Comparison of ENCODE assay signal across 8 cellular contexts in the genomic region with DNA sequence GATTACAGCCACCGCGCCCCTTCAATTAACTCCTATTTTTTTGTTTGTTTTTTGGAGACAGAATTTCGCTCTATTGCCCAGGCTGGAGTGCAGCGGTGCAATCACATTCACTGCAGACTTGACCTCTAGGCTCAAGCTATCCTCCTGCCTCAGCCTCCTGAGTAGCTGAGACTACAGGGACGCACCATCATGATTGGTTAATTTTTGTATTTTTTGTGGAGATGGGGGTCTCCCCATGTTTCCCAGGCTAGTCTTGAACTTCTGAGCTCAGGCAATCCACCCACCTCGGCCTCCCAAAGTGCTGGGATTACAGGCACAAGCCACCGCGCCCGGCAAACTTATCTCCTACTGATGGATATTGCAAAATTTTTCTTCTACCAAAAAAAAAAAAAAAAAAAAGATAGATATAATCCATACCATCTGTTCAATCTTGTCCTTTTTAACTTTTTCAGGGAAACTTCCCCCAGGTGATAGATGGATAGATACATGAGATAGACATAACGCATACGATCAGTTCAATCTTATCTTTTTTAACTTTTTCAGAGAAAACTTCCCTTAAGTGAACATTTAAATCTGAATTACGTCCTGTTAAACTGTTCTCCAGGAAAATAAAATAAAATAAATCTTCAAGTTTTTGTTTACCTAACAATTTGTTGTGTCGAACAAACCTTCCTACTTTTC. TPM values are rescaled to one million over a fixed set of nuclear protein-coding genes. Genes with fewer than 3 reads are reported as not detected.
DNase-seq lines count a peak whose midpoint lies in the region; ATAC-seq and TF ChIP-seq lines count a peak whose summit lies in the region.

No MANE protein-coding gene starts in this region.

- no peak for DNase-seq in DND-41
- DNase-seq in SJCRH30 = no peak
- no peak for DNase-seq in esophagus squamous epithelium (lab: John Stamatoyannopoulos, UW)
- DNase-seq in trophoblast cell = no peak
- no peak for DNase-seq in caudate nucleus (lab: John Stamatoyannopoulos, UW)
- DNase-seq in cerebellum (ENCODE audit: low spot score) = no peak
- no peak for DNase-seq in activated effector memory CD4-positive, alpha-beta T cell treated with Interleukin-2 at 50 U/mL for 16 hours

- H4K91ac ChIP-seq in trophoblast cell (ENCODE audit: low read depth, low read length) = peak overlapping the region; percentile 86

- ATAC-seq in DND-41 (ENCODE audit: insufficient read depth, low read depth) (no peak), GM19023 (IDR thresholded peaks at IDR 0.05; ENCODE audit: unreplicated experiment) (no peak)

- H3K9me3 ChIP-seq in DND-41 (ENCODE audit: insufficient read depth, low read length, severe bottlenecking) (no peaks in the 10 kb centered on the region), SJCRH30 (replicated peaks) (no peaks in the 10 kb centered on the region), esophagus squamous epithelium (no peaks in the 10 kb centered on the region), trophoblast cell (ENCODE audit: insufficient read depth, low read depth, low read length) (no peaks in the 10 kb centered on the region)

- H3K4me3 ChIP-seq in DND-41 (ENCODE audit: low read depth in 1 of 2, low read length in 2 of 2) (peak overlapping the region; percentile 99), SJCRH30 (peak overlapping the region; percentile 75), esophagus squamous epithelium (peak overlapping the region; percentile 61 to 94 (median 70)), trophoblast cell (ENCODE audit: low read depth, low read length) (peak overlapping the region; percentile 72)

- H3K79me2 ChIP-seq in DND-41 (ENCODE audit: insufficient read depth, low read length) = peaks cover 49% of the 10 kb centered on the region
- H3K79me2 ChIP-seq in trophoblast cell (ENCODE audit: control insufficient read depth, insufficient read depth, low read length, poor library complexity) = peaks cover 6% of the 10 kb centered on the region

- peak overlapping the region; percentile 99 for H4K8ac ChIP-seq in trophoblast cell (ENCODE audit: low read depth, low read length)

- H3K14ac ChIP-seq in trophoblast cell (ENCODE audit: low read length) = peak overlapping the region; percentile 86

- H4K20me1 ChIP-seq in DND-41 (ENCODE audit: insufficient read depth, low read length) = peaks cover 40% of the 10 kb centered on the region

- H3K9ac ChIP-seq in DND-41 (ENCODE audit: low read depth, low read length) (peak overlapping the region; percentile 94), trophoblast cell (ENCODE audit: low read length) (no peak overlapping the region)

- no peaks in the 10 kb centered on the region for H3K27me3 ChIP-seq in DND-41 (ENCODE audit: insufficient read depth, low read length, poor library complexity)
- no peaks in the 10 kb centered on the region for H3K27me3 ChIP-seq in SJCRH30
- no peaks in the 10 kb centered on the region for H3K27me3 ChIP-seq in esophagus squamous epithelium
- no peaks in the 10 kb centered on the region for H3K27me3 ChIP-seq in trophoblast cell (ENCODE audit: insufficient read depth, low read length)

- H3K4me1 ChIP-seq in DND-41 (ENCODE audit: insufficient read depth, low read length) (peaks cover 48% of the 10 kb centered on the region), SJCRH30 (no peaks in the 10 kb centered on the region), esophagus squamous epithelium (peaks cover 6 to 44% (median 28%) of the 10 kb centered on the region in 3 donors), trophoblast cell (ENCODE audit: control insufficient read depth in 1 of 2, insufficient read depth in 2 of 2, low read length in 2 of 2) (peaks cover 2 to 5% of the 10 kb centered on the region in 2 experiments)

- peaks cover 8% of the 10 kb centered on the region for H3K79me1 ChIP-seq in trophoblast cell (ENCODE audit: low read length)

- H3K36me3 ChIP-seq in DND-41 (ENCODE audit: insufficient read depth, low read length) (peaks cover 46% of the 10 kb centered on the region), SJCRH30 (peaks cover 32% of the 10 kb centered on the region), esophagus squamous epithelium (peaks cover 5 to 34% (median 20%) of the 10 kb centered on the region in 3 donors), trophoblast cell (ENCODE audit: control insufficient read depth in 1 of 2, insufficient read depth in 2 of 2, low read length in 2 of 2) (peaks cover 18 to 23% of the 10 kb centered on the region in 2 experiments)

- intact Hi-C loops in esophagus squamous epithelium (cut with DNase I) = no loop called here

- no peak overlapping the region for H3K23ac ChIP-seq in trophoblast cell (ENCODE audit: low read length)

- no peak overlapping the region for H2AK5ac ChIP-seq in trophoblast cell (ENCODE audit: low read length)

- peak overlapping the region; percentile 84 for H3K18ac ChIP-seq in trophoblast cell (ENCODE audit: low read length)

- H2BK5ac ChIP-seq in trophoblast cell (ENCODE audit: low read depth, low read length, poor library complexity) = no peak overlapping the region

- no peak for TF ChIP-seq POLR2A in esophagus squamous epithelium (IDR thresholded peaks at IDR 0.05)

- no peak overlapping the region for H2BK12ac ChIP-seq in trophoblast cell (ENCODE audit: low read length)

- H3K4me2 ChIP-seq in DND-41 (ENCODE audit: insufficient read depth, low read length) (peak overlapping the region; percentile 99), trophoblast cell (ENCODE audit: low read length) (peak overlapping the region; percentile 82)

- peak overlapping the region; percentile 95 for H2AFZ ChIP-seq in DND-41 (ENCODE audit: low read depth, low read length)
- peak overlapping the region; percentile 92 for H2AFZ ChIP-seq in trophoblast cell (ENCODE audit: insufficient read depth, low read length, poor library complexity)

- WGBS in esophagus squamous epithelium, 2 donors = 64 to 71% methylated on average over 13 of the region's 13 CpGs
- no CpG with 5 or more reads among the region's 13 CpGs for WGBS in trophoblast cell (ENCODE audit: extremely low coverage, insufficient coverage, insufficient read length)

- H3K4ac ChIP-seq in trophoblast cell (ENCODE audit: low read depth, low read length) = peak overlapping the region; percentile 54

- H2BK120ac ChIP-seq in trophoblast cell (ENCODE audit: insufficient read depth, low read length, poor library complexity) = no peak overlapping the region

- H4K12ac ChIP-seq in trophoblast cell (ENCODE audit: low read depth, low read length) = peak overlapping the region; percentile 91

- H3K27ac ChIP-seq in DND-41 (ENCODE audit: low read length) (peak overlapping the region; percentile 95), SJCRH30 (peak overlapping the region; percentile 80; the same call in 1 of the 2 replicates), esophagus squamous epithelium (peak overlapping the region; percentile 86 to 89 (median 88)), trophoblast cell (ENCODE audit: low read depth, low read length) (peak overlapping the region; percentile 92), caudate nucleus (ENCODE audit: low read depth, low read length) (no peak overlapping the region)

- TF ChIP-seq CTCF in DND-41 (IDR thresholded peaks at IDR 0.05; ENCODE audit: borderline replicate concordance, extremely low read depth, low read length, poor library complexity, severe bottlenecking) (no peak), esophagus squamous epithelium (IDR thresholded peaks at IDR 0.05) (no peak)

RNA-seq across cellular contexts. Expression of gene RPSA, which starts 0.7 kb away (rescaled TPM):
- 1,936 and 2,046 TPM in 2 replicates for total RNA-seq in SJCRH30 (2014; rRNA removed; shearing (Covaris generic))
- total RNA-seq in esophagus squamous epithelium (1,000 to 10,000 TPM in 3 of 4 donors, 100 to 1,000 TPM in 1; 868 to 1,955 (median 1,497) TPM), cerebellum (731 TPM)
- polyA plus RNA-seq in trophoblast cell (2013) = 1,546 and 1,587 TPM in 2 replicates

RNA-seq across cellular contexts. Expression of gene SLC25A38, which starts 22.7 kb away (rescaled TPM):
- 29.9 and 31.4 TPM in 2 replicates for total RNA-seq in SJCRH30 (2014; rRNA removed; shearing (Covaris generic))
- total RNA-seq in esophagus squamous epithelium (10 to 100 TPM in 2 of 4 donors, 1 to 10 TPM in 2; 6.2 to 21.7 (median 12.6) TPM), cerebellum (11.4 TPM)
- 20.3 and 21.5 TPM in 2 replicates for polyA plus RNA-seq in trophoblast cell (2013)
